In the genomic region with DNA sequence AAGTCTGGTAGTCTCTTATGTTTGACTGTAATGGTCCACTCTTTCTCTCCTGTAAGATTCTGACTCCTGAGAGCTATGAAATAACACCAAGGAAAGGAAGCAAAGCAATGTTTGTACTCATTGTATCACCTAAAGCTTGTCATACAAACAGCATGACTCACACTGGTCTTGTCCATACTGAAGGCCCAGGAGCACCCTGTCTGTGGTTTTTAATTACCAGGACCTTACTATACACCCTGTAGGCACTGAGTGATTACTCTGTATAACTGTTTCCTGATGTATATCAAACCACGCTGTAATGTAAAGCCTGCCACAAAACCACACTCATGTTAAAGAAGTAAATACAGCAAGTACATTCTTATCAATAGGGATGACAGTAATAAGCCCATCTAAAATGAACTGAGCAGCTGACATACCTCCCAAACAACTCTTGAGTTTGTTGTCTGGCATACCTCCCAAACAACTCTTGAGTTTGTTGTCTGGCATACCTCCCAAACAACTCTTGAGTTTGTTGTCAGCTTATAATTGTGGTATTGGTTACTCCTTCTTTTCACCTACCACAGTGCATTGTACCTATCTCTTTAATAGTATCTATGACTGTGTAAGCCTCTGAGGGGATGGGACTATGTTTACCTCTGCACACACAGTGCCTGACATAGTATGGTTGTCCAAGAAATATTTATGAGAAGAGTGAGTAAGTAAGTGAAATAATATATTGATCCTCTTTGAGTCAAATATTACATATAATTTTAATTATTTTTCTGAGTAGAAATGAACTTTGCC, we compare ENCODE assay signal across 15 cellular contexts. TPM values are rescaled to one million over a fixed set of nuclear protein-coding genes. Genes with fewer than 3 reads are reported as not detected.
DNase-seq lines count a peak whose midpoint lies in the region; ATAC-seq and TF ChIP-seq lines count a peak whose summit lies in the region.
"Had no signal": no experiment of that assay in that cellular context is flagged by ENCODE, and none has a peak within 500 bp of the region (broad histone marks: within the 10 kb centered on the region; RNA-seq: fewer than 3 reads in every experiment).

No MANE protein-coding gene starts in this region.

- H3K27ac Mint-ChIP-seq in CD8-positive, alpha-beta T cell: no peak overlapping the region
- H3K27ac Mint-ChIP-seq: activated T-cell treated with anti-CD3 and anti-CD28 coated beads, Interleukin-2, amount 50 U/mL, for 72 hours; type B pancreatic cell had no signal

- POLR2A ChIA-PET in AG04449 (lab: Yijun Ruan, JAX): interaction anchor here (0.7 kb wide), 1 partner anchor 23 kb away, joined by 3 read pairs; no protein-coding TSS in a partner anchor
- POLR2A ChIA-PET in CD8-positive, alpha-beta T cell (lab: Charles Lee): no interaction called here

- intact Hi-C loops in CD8-positive, alpha-beta T cell (cut with DNase I, micrococcal nuclease): no loop called here

- no peaks in the 10 kb centered on the region for H3K9me3 Mint-ChIP-seq in CD8-positive, alpha-beta T cell

- no peak overlapping the region for H3K27ac ChIP-seq in CD8-positive, alpha-beta T cell (ENCODE audit: low read depth, low read length)
- H3K27ac ChIP-seq: BLaER1, ovary had no signal

- no peak overlapping the region for H3K4me3 ChIP-seq in AG04449 (ENCODE audit: low read depth, low read length)
- no peak overlapping the region for H3K4me3 ChIP-seq in HFF-Myc (replicated peaks; ENCODE audit: low read depth, low read length)
- H3K4me3 ChIP-seq in CD8-positive, alpha-beta T cell (ENCODE audit: low read depth, low read length): no peak overlapping the region
- H3K4me3 ChIP-seq: BLaER1, GM12878, ovary had no signal

- peak; percentile 52 for DNase-seq in AG04449 (ENCODE audit: low read depth, low spot score)
- peak; percentile 64 for DNase-seq in HFF-Myc (ENCODE audit: extremely low read depth, low read depth)
- peak; percentile 93 for DNase-seq in SW480 (ENCODE audit: low spot score)
- DNase-seq in foreskin melanocyte: peak; percentile 4
- no peak for DNase-seq in CD1c-positive myeloid dendritic cell (ENCODE audit: extremely low spot score)
- DNase-seq in CD8-positive, alpha-beta T cell: no peak
- no peak for DNase-seq in NCI-H2107 treated with DMSO at 0.1 percent for 48 hours (lab: John Stamatoyannopoulos, UW; ENCODE audit: unreplicated experiment)
- DNase-seq: activated T-cell treated with anti-CD3 and anti-CD28 coated beads, Interleukin-2, amount 50 U/mL, for 72 hours; Kasumi-1; NCI-H748 treated with DMSO at 0.1 percent for 48 hours; ovary had no signal

- H3K9me3 ChIP-seq in CD8-positive, alpha-beta T cell (ENCODE audit: low read length): no peaks in the 10 kb centered on the region
- H3K9me3 ChIP-seq: ovary had no signal

- H3K36me3 ChIP-seq in CD8-positive, alpha-beta T cell (ENCODE audit: insufficient read depth, low read length): no peaks in the 10 kb centered on the region
- H3K36me3 ChIP-seq: BLaER1, ovary had no signal

- no peaks in the 10 kb centered on the region for H3K4me1 ChIP-seq in CD8-positive, alpha-beta T cell (ENCODE audit: insufficient read depth, low read length)
- H3K4me1 ChIP-seq: BLaER1 had no signal

- ATAC-seq in GM18870 (IDR thresholded peaks at IDR 0.05; ENCODE audit: unreplicated experiment): no peak
- ATAC-seq in CD8-positive, alpha-beta T cell: no peak
- ATAC-seq: activated T-cell treated with anti-CD3 and anti-CD28 coated beads, Interleukin-2, amount 50 U/mL, for 72 hours; GM12878 had no signal

- H3K4me1 Mint-ChIP-seq in CD8-positive, alpha-beta T cell (ENCODE audit: low read depth): no peaks in the 10 kb centered on the region

- no peaks in the 10 kb centered on the region for H3K27me3 ChIP-seq in CD8-positive, alpha-beta T cell (ENCODE audit: insufficient read depth, low read length)
- H3K27me3 ChIP-seq: BLaER1, ovary had no signal

- H3K4me3 Mint-ChIP-seq in CD8-positive, alpha-beta T cell: no peak overlapping the region
- H3K4me3 Mint-ChIP-seq: activated T-cell treated with anti-CD3 and anti-CD28 coated beads, Interleukin-2, amount 50 U/mL, for 72 hours; type B pancreatic cell had no signal

- CTCF ChIA-PET in AG04449 (lab: Yijun Ruan, JAX): interaction anchor here (0.7 to 1.6 kb wide), 2 partner anchors 11 to 19 kb away, joined by 3 to 4 read pairs; a partner anchor contains a TSS
- CTCF ChIA-PET in CD8-positive, alpha-beta T cell (lab: Charles Lee): no interaction called here

- H3K27me3 Mint-ChIP-seq in CD8-positive, alpha-beta T cell (ENCODE audit: low read depth): no peaks in the 10 kb centered on the region
- H3K27me3 Mint-ChIP-seq: type B pancreatic cell had no signal

- TF ChIP-seq CTCF in AG04449 (IDR thresholded peaks at IDR 0.05; ENCODE audit: insufficient read depth, low read length, missing control alignments) (no peak), HFF-Myc (IDR thresholded peaks at IDR 0.05; ENCODE audit: low read depth, low read length, missing control alignments) (no peak)
- TF ChIP-seq CTCF in CD8-positive, alpha-beta T cell (IDR thresholded peaks at IDR 0.05): no peak

- H3K36me3 Mint-ChIP-seq in CD8-positive, alpha-beta T cell: no peaks in the 10 kb centered on the region
- H3K36me3 Mint-ChIP-seq: type B pancreatic cell had no signal

RNA-seq across cellular contexts. Expression of a gene that starts 11.6 kb away (rescaled TPM):
- not detected for total RNA-seq in CD8-positive, alpha-beta T cell
- total RNA-seq: activated T-cell treated with anti-CD3 and anti-CD28 coated beads, Interleukin-2, amount 50 U/mL, for 72 hours; GM12878 had no signal

Comparison
In these comparisons a context has a peak if more than half of its experiments do, and no peak if none do; other contexts are left out.
1. DNase-seq: peak in AG04449 (single experiment), HFF-Myc (single experiment), SW480 (single experiment) and foreskin melanocyte (single experiment); none in CD1c-positive myeloid dendritic cell (single experiment), CD8-positive, alpha-beta T cell (0 of 7) and NCI-H2107 treated with DMSO at 0.1 percent for 48 hours (single experiment).